18 cellular contexts compared by ENCODE assay signal in genomic region chr4:71445819-71446218, GRCh38.
"Had no signal": no experiment of that assay in that cellular context is flagged by ENCODE, and none has a peak within 500 bp of the region (broad histone marks: within the 10 kb centered on the region; RNA-seq: fewer than 3 reads in every experiment).

No MANE protein-coding gene starts in this region.

- DNase-seq: activated CD4-positive, alpha-beta memory T cell treated with anti-CD3 and anti-CD28 coated beads for 36 hours; activated CD4-positive, alpha-beta T cell treated with anti-CD3 and anti-CD28 coated beads for 1 hour; activated naive CD4-positive, alpha-beta T cell treated with Interleukin-2 at 50 U/mL for 16 hours; activated naive CD8-positive, alpha-beta T cell treated with anti-CD3 and anti-CD28 coated beads, Interleukin-2, amount 10 ng/mL, durations not matched to agents 7 days and 5 days; body of pancreas; dorsolateral prefrontal cortex; foreskin fibroblast; hippocampal formation; left cardiac atrium; occipital lobe; stimulated activated CD4-positive, alpha-beta T cell treated with anti-CD3 and anti-CD28 coated beads, Interleukin-12 subunit alpha, Interleukin-12 subunit beta, amount 100 ng/mL, for 4 hours; stimulated activated CD4-positive, alpha-beta T cell treated with anti-CD3 and anti-CD28 coated beads, Interleukin-2, amount 100 ng/mL, for 24 hours; stimulated activated naive CD4-positive, alpha-beta T cell treated with Interleukin-2 at 50 U/mL for 16 hours; tibial artery; uterus; WERI-Rb-1 had no signal

- H3K4me1 ChIP-seq: body of pancreas had no signal

- H3K36me3 ChIP-seq: right atrium auricular region, tibial artery, uterus, WERI-Rb-1 had no signal

- H3K4me3 ChIP-seq: body of pancreas, dorsolateral prefrontal cortex, right atrium auricular region, tibial artery, uterus had no signal

- H3K9me3 ChIP-seq: body of pancreas, right atrium auricular region, tibial artery, uterus had no signal

- ATAC-seq: body of pancreas, left cardiac atrium had no signal

- H3K27ac ChIP-seq: dorsolateral prefrontal cortex, epithelial cell of prostate, tibial artery, uterus, WERI-Rb-1 had no signal

- H3K27me3 ChIP-seq: body of pancreas, dorsolateral prefrontal cortex, right atrium auricular region, tibial artery, uterus had no signal
